In the genomic region with DNA sequence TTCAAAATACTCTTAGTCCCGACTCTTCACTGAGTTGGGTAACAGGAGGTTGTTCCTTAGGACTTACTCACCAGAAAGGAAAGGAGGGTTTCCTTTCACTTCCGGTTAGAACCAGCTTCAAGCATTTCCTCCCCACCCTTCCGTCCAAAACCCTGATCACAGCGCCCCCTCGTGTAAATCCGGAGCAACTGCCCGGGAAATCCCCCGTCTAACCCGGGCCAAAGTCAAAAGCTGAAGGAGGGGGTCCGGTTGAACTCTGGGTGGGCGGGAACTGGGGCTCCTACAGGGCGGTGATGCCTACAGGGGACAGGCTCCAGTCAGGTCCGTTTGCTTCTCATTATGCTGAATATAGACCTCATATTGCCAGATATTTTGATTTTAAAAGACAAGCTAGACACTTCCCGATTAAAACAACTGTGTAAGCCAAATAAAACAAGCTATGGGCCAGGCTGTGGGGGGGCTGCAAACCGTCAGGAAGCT, we compare ENCODE assay signal across 8 cellular contexts. TPM values are rescaled to one million over a fixed set of nuclear protein-coding genes. Genes with fewer than 3 reads are reported as not detected.
DNase-seq lines count a peak whose midpoint lies in the region; ATAC-seq lines count a peak whose summit lies in the region.

No MANE protein-coding gene starts in this region.

- no peaks in the 10 kb centered on the region for H3K9me3 ChIP-seq in NT2/D1 (ENCODE audit: insufficient read depth, low read length)

- no peaks in the 10 kb centered on the region for H3K27me3 ChIP-seq in NT2/D1 (ENCODE audit: insufficient read depth, insufficient read length)

- peak overlapping the region; percentile 61 for H3K27ac ChIP-seq in epithelial cell of prostate

- ATAC-seq in GM21360 (IDR thresholded peaks at IDR 0.05; ENCODE audit: unreplicated experiment): peak; percentile 87

- no peaks in the 10 kb centered on the region for H3K36me3 ChIP-seq in NT2/D1 (ENCODE audit: insufficient read depth, insufficient read length, low read length)

- H3K4me3 ChIP-seq in NT2/D1 (ENCODE audit: insufficient read length, low read depth): no peak overlapping the region

- DNase-seq in COLO829 (ENCODE audit: low spot score) (peak; percentile 93), HPDE6-E6E7 (ENCODE audit: extremely low spot score) (peak; percentile 87), NT2/D1 (ENCODE audit: low read depth, low spot score) (peak; percentile 87), epithelial cell of prostate (ENCODE audit: low read depth, low spot score) (peak; percentile 78), myocyte (ENCODE audit: low read depth) (peak; percentile 69)
- peak; percentile 36 for DNase-seq in activated CD8-positive, alpha-beta memory T cell treated with anti-CD3 and anti-CD28 coated beads, Interleukin-2, amount 50 U/mL, for 1 hour (ENCODE audit: extremely low read depth)
- DNase-seq in stimulated activated CD8-positive, alpha-beta memory T cell treated with anti-CD3 and anti-CD28 coated beads, Interleukin-7, amount 100 ng/mL, for 1 hour (ENCODE audit: low read depth in 2 of 2): peak; percentile 50 to 59

- H3K4me1 ChIP-seq in NT2/D1 (ENCODE audit: insufficient read depth, insufficient read length): no peaks in the 10 kb centered on the region

- H3K9ac ChIP-seq in NT2/D1 (ENCODE audit: insufficient read length, low read depth): no peak overlapping the region

RNA-seq across cellular contexts. Expression of a gene that starts 15.0 kb away (rescaled TPM):
- 1.4 and 2.2 TPM in 2 replicates for total RNA-seq in myocyte
- 4.3 TPM for polyA plus RNA-seq in myocyte (2012)

RNA-seq across cellular contexts. Expression of a gene that starts 43.0 kb away (rescaled TPM):
- total RNA-seq in myocyte: not detected in 2 replicates
- polyA plus RNA-seq in myocyte (2012): 0.03 TPM

RNA-seq across cellular contexts. Expression of a gene that starts 53.6 kb away (rescaled TPM):
- 0.31 and 0.51 TPM in 2 replicates for total RNA-seq in myocyte
- 0.67 TPM for polyA plus RNA-seq in myocyte (2012)

Comparison
In these comparisons a context has a peak if more than half of its experiments do, and no peak if none do; other contexts are left out.
1. DNase-seq: peak in every context shown above with its lines; median percentile 93 in COLO829; 87 in HPDE6-E6E7; 87 in NT2/D1; 78 in epithelial cell of prostate; 69 in myocyte; 54 in stimulated activated CD8-positive, alpha-beta memory T cell treated with anti-CD3 and anti-CD28 coated beads, Interleukin-7, amount 100 ng/mL, for 1 hour; 36 in activated CD8-positive, alpha-beta memory T cell treated with anti-CD3 and anti-CD28 coated beads, Interleukin-2, amount 50 U/mL, for 1 hour.